In genomic region chr2:81467096-81467495, GRCh38 we compare ENCODE assay signal across 18 cellular contexts.
DNase-seq lines count a peak whose midpoint lies in the region; ATAC-seq, FAIRE-seq and TF ChIP-seq lines count a peak whose summit lies in the region.
"Had no signal": no experiment of that assay in that cellular context is flagged by ENCODE, and none has a peak within 500 bp of the region (broad histone marks: within the 10 kb centered on the region; RNA-seq: fewer than 3 reads in every experiment).

No MANE protein-coding gene starts in this region.

- H2BK15ac ChIP-seq in neuronal stem cell (ENCODE audit: low read length) = no peak overlapping the region

- no peak overlapping the region for H3K23ac ChIP-seq in neuronal stem cell (ENCODE audit: low read depth, low read length, poor library complexity)

- no peaks in the 10 kb centered on the region for H3K27me3 Mint-ChIP-seq in chondrocyte (ENCODE audit: low read depth)

- no peak for TF ChIP-seq EP300 in A549 (IDR thresholded peaks at IDR 0.05)

- WGBS in A549 (ENCODE audit: missing lambda C conversion rate) = 14% methylated on average over 11 of the region's 29 CpGs
- no CpG with 5 or more reads among the region's 29 CpGs for WGBS in neuronal stem cell (ENCODE audit: extremely low coverage in 2 of 2, insufficient read length in 2 of 2, insufficient replicate concordance in 1 of 2), 2 donors

- H2BK12ac ChIP-seq in neuronal stem cell (ENCODE audit: low read length) = no peak overlapping the region

- POLR2A ChIA-PET in A549 (lab: Yijun Ruan, JAX) = no interaction called here

- CTCF ChIA-PET in A549 (lab: Yijun Ruan, JAX) = no interaction called here

- no peak overlapping the region for H4K91ac ChIP-seq in neuronal stem cell (ENCODE audit: low read depth, low read length, poor library complexity)

- no peak overlapping the region for H3K9ac ChIP-seq in neuronal stem cell (ENCODE audit: low read depth, low read length, poor library complexity)

- H3K79me1 ChIP-seq in neuronal stem cell (ENCODE audit: low read depth, low read length) = no peaks in the 10 kb centered on the region

- peak overlapping the region; percentile 39 for H2AK5ac ChIP-seq in neuronal stem cell (ENCODE audit: low read depth, low read length)

- H2BK5ac ChIP-seq in neuronal stem cell (ENCODE audit: low read length) = no peak overlapping the region

- no peak overlapping the region for H2AFZ ChIP-seq in neuronal stem cell (ENCODE audit: low read length)

- H3K27me3 ChIP-seq in neuronal stem cell (ENCODE audit: control insufficient read depth in 3 of 3, insufficient read depth in 3 of 3, low read depth in 1 of 3, low read length in 3 of 3) = no peaks in the 10 kb centered on the region

- H3K27ac ChIP-seq in A549 (no peak overlapping the region), neuronal stem cell (replicated peaks; ENCODE audit: low read length) (no peak overlapping the region)
- H3K27ac ChIP-seq: RWPE1 had no signal

- DNase-seq in A549 (ENCODE audit: low read depth in 1 of 2, low spot score in 1 of 2) (no peak), AG20443 (ENCODE audit: low spot score) (peak; percentile 3), chondrocyte (ENCODE audit: low spot score) (peak; percentile 81), neuronal stem cell (ENCODE audit: low spot score) (no peak), NCI-H748 (lab: John Stamatoyannopoulos, UW; ENCODE audit: unreplicated experiment) (no peak)
- no peak for DNase-seq in stimulated activated CD4-positive, alpha-beta T cell treated with anti-CD3 and anti-CD28 coated beads, Interleukin-12 subunit alpha, Interleukin-12 subunit beta, amount 100 ng/mL, for 4 hours
- DNase-seq: GDM1, GOT3, KBM-7, NCI-H1105, NCI-H1694 treated with DMSO at 0.1 percent for 48 hours, NCI-H2107, NCI-H510A treated with DMSO at 0.1 percent for 48 hours, NCI-H82, PC-3 had no signal

- TF ChIP-seq RAD21 in A549 (conservative IDR thresholded peaks at IDR 0.05 in 1 of 2, IDR thresholded peaks at IDR 0.05 in 1 of 2) = no peak

- H4K8ac ChIP-seq in neuronal stem cell (ENCODE audit: low read depth, low read length) = no peak overlapping the region

- no peak for FAIRE-seq in A549 (lab: Jason Lieb, UNC)

- TF ChIP-seq CTCF in A549 (IDR thresholded peaks at IDR 0.05) (no peak), chondrocyte (IDR thresholded peaks at IDR 0.05) (no peak)

- H3K36me3 Mint-ChIP-seq in chondrocyte (ENCODE audit: low read depth) = no peaks in the 10 kb centered on the region
- H3K36me3 Mint-ChIP-seq: CD14-positive monocyte had no signal

- no peaks in the 10 kb centered on the region for H3K36me3 ChIP-seq in neuronal stem cell (replicated peaks in 1 of 2; ENCODE audit: control insufficient read depth in 2 of 2, insufficient read depth in 2 of 2, low read length in 2 of 2)

- no peak overlapping the region for H3K4ac ChIP-seq in neuronal stem cell (ENCODE audit: low read length)

- H3K4me3 ChIP-seq in A549 (no peak overlapping the region), neuronal stem cell (ENCODE audit: low read length in 2 of 2) (no peak overlapping the region)

- TF ChIP-seq POLR2A in A549 (IDR thresholded peaks at IDR 0.05; ENCODE audit: low read length) = no peak

- no peak overlapping the region for H2BK120ac ChIP-seq in neuronal stem cell (ENCODE audit: low read depth, low read length)

- no peak for ATAC-seq in A549
- no peak for ATAC-seq in GM18909 (IDR thresholded peaks at IDR 0.05; ENCODE audit: poor library complexity, unreplicated experiment)
- ATAC-seq: PC-3 had no signal

- H3K9me3 ChIP-seq in A549 (peaks cover 3% of the 10 kb centered on the region; the same call in 2 of the 3 replicates), neuronal stem cell (replicated peaks in 1 of 2; ENCODE audit: control insufficient read depth in 2 of 2, insufficient read depth in 1 of 2, low read depth in 1 of 2, low read length in 2 of 2) (peaks cover 0 to 3% of the 10 kb centered on the region in 2 donors)

- no peak overlapping the region for H3K18ac ChIP-seq in neuronal stem cell (ENCODE audit: low read length)

- H3K27ac Mint-ChIP-seq in chondrocyte (ENCODE audit: unreplicated experiment) = no peak overlapping the region
- H3K27ac Mint-ChIP-seq: CD14-positive monocyte had no signal

- H3K4me3 Mint-ChIP-seq in chondrocyte (ENCODE audit: unreplicated experiment) = no peak overlapping the region
- H3K4me3 Mint-ChIP-seq: CD14-positive monocyte had no signal

- H3K9me3 Mint-ChIP-seq in chondrocyte (ENCODE audit: low read depth) = peaks cover 3% of the 10 kb centered on the region

- H3K4me2 ChIP-seq in A549 = no peak overlapping the region
- no peak overlapping the region for H3K4me2 ChIP-seq in neuronal stem cell (ENCODE audit: insufficient read depth, low read length, poor library complexity, severe bottlenecking)

- H3K4me1 Mint-ChIP-seq in chondrocyte (ENCODE audit: low read depth) = no peaks in the 10 kb centered on the region
- H3K4me1 Mint-ChIP-seq: CD14-positive monocyte had no signal

- H3K4me1 ChIP-seq in A549 (no peaks in the 10 kb centered on the region), neuronal stem cell (ENCODE audit: control insufficient read depth in 2 of 2, insufficient read depth in 1 of 2, low read depth in 1 of 2, low read length in 2 of 2) (peaks cover 0 to 3% of the 10 kb centered on the region in 2 donors)

- H3K14ac ChIP-seq in neuronal stem cell (ENCODE audit: low read length) = no peak overlapping the region

TF ChIP-seq in A549, 52 proteins besides CTCF, POLR2A, EP300 and RAD21:
- TF ChIP-seq, protein P1, sequence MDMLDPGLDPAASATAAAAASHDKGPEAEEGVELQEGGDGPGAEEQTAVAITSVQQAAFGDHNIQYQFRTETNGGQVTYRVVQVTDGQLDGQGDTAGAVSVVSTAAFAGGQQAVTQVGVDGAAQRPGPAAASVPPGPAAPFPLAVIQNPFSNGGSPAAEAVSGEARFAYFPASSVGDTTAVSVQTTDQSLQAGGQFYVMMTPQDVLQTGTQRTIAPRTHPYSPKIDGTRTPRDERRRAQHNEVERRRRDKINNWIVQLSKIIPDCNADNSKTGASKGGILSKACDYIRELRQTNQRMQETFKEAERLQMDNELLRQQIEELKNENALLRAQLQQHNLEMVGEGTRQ (IDR thresholded peaks at IDR 0.05) = 0 out of 2 replicates have a peak, but pooled peaks have one; percentile 23
- TF ChIP-seq HOXB13 (CRISPR knock-in tag; IDR thresholded peaks at IDR 0.05; ENCODE audit: low read depth) = no peak

Comparison
In these comparisons a context has a peak if more than half of its experiments do, and no peak if none do; other contexts are left out.
1. DNase-seq: peak in AG20443 (single experiment) and chondrocyte (single experiment); none in A549 (0 of 2), neuronal stem cell (single experiment), stimulated activated CD4-positive, alpha-beta T cell treated with anti-CD3 and anti-CD28 coated beads, Interleukin-12 subunit alpha, Interleukin-12 subunit beta, amount 100 ng/mL, for 4 hours (single experiment) and NCI-H748 (single experiment).